In the genomic region with DNA sequence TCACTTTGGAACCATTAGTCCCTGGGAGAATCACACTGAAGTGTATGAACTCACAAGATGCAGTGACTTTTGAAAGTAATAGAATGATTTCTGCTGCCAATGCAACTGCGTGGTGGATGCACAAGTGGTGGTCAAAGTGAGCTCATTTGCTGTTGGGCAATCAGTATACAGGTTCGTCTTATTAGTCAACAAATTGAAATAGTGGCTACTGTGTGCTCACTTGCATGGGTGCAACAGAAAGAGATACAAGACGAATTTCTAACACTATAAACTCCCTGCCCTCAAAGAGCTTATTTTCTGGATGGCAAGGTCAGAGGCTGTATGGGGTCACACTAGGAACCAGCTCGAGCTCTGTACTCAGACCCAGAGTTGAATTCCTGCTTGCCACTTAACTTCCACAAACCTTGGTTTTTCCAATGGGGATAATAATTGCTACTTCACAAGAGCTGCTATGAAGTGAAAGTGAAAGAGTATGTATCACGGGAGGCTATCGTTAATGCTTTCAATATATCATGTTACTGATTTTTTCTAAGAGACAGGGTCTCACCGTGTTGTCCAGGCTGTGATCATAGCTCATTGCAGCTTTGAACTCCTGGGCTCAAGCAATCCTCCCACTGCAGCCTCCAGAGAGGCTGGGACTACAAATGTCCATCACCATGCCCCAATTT, we compare ENCODE assay signal across 10 cellular contexts. TPM values are rescaled to one million over a fixed set of nuclear protein-coding genes. Genes with fewer than 3 reads are reported as not detected.
DNase-seq lines count a peak whose midpoint lies in the region; ATAC-seq, FAIRE-seq and TF ChIP-seq lines count a peak whose summit lies in the region.
"Had no signal": no experiment of that assay in that cellular context is flagged by ENCODE, and none has a peak within 500 bp of the region (broad histone marks: within the 10 kb centered on the region; RNA-seq: fewer than 3 reads in every experiment).

No MANE protein-coding gene starts in this region.

- H3K36me3 ChIP-seq in A673 (ENCODE audit: insufficient read depth, low read length, poor library complexity, severe bottlenecking) = peaks cover 21% of the 10 kb centered on the region
- peaks cover 10% of the 10 kb centered on the region for H3K36me3 ChIP-seq in GM06990 (ENCODE audit: control insufficient read depth, insufficient read depth, low read length)
- peaks cover 4 to 12% of the 10 kb centered on the region in 2 experiments for H3K36me3 ChIP-seq in HepG2 (replicated peaks in 1 of 2; ENCODE audit: control insufficient read depth in 1 of 2, insufficient read depth in 2 of 2, low read length in 2 of 2)

- no peaks in the 10 kb centered on the region for H4K20me1 ChIP-seq in HepG2 (ENCODE audit: insufficient read depth, low read length)

- H3K4me1 ChIP-seq in A673 (ENCODE audit: insufficient read depth, low read length, poor library complexity, severe bottlenecking) (no peaks in the 10 kb centered on the region), HepG2 (ENCODE audit: insufficient read depth, low read length) (peaks cover 34% of the 10 kb centered on the region)
- H3K4me1 ChIP-seq: parathyroid adenoma had no signal

- H3K36me3 Mint-ChIP-seq in activated CD4-positive, alpha-beta memory T cell treated with anti-CD3 and anti-CD28 coated beads, Interleukin-2, amount 10 ng/mL, durations not matched to agents 7 days and 5 days (ENCODE audit: low read depth) = peaks cover 14% of the 10 kb centered on the region

- H3K79me2 ChIP-seq in HepG2 (ENCODE audit: insufficient read depth, low read length) = no peaks in the 10 kb centered on the region
- H3K79me2 ChIP-seq: parathyroid adenoma had no signal

- CTCF ChIA-PET in A673 (lab: Charles Lee) = interaction anchor here (0.6 kb wide), 1 partner anchor 160 kb away, joined by 4 read pairs; no protein-coding TSS in a partner anchor
- CTCF ChIA-PET in activated CD4-positive, alpha-beta memory T cell treated with anti-CD3 and anti-CD28 coated beads, Interleukin-2, amount 10 ng/mL, durations not matched to agents 7 days and 5 days (lab: Charles Lee) = interaction anchor here (1.0 to 1.6 kb wide), 4 partner anchors 12 to 169 kb away, joined by 3 to 6 read pairs (median 5); a partner anchor contains a TSS
- CTCF ChIA-PET in HepG2 (lab: Yijun Ruan, JAX; ENCODE audit: low intra/inter-chr PET ratio, low total read pairs) = no interaction called here

- no peak for TF ChIP-seq RAD21 in HepG2 (CRISPR knock-in tag; IDR thresholded peaks at IDR 0.05)

- H3K27me3 ChIP-seq in A673 (replicated peaks; ENCODE audit: insufficient read depth, low read depth, low read length, poor library complexity) (no peaks in the 10 kb centered on the region), GM06990 (replicated peaks; ENCODE audit: control insufficient read depth, insufficient read depth, low read length) (no peaks in the 10 kb centered on the region), HepG2 (ENCODE audit: control insufficient read depth in 1 of 2, insufficient read depth in 2 of 2, low read length in 2 of 2) (no peaks in the 10 kb centered on the region)
- H3K27me3 ChIP-seq: cardiac muscle cell had no signal

- no peak for TF ChIP-seq CTCF in A673 (conservative IDR thresholded peaks at IDR 0.05; ENCODE audit: low read depth, low read length)
- TF ChIP-seq CTCF in GM06990 (IDR thresholded peaks at IDR 0.05; ENCODE audit: insufficient read depth, low read length, poor library complexity, severe bottlenecking) = no peak
- no peak for TF ChIP-seq CTCF in HepG2 (CRISPR knock-in tag; IDR thresholded peaks at IDR 0.05)

- peak overlapping the region; percentile 64 for H3K27ac Mint-ChIP-seq in activated CD4-positive, alpha-beta memory T cell treated with anti-CD3 and anti-CD28 coated beads, Interleukin-2, amount 10 ng/mL, durations not matched to agents 7 days and 5 days

- no peak for DNase-seq in A673 (ENCODE audit: low spot score)
- DNase-seq in GM06990 (ENCODE audit: extremely low read depth, insufficient read length) = no peak
- DNase-seq in activated CD4-positive, alpha-beta memory T cell treated with anti-CD3 and anti-CD28 coated beads, Interleukin-2, amount 10 ng/mL, durations not matched to agents 7 days and 5 days = no peak
- DNase-seq in HepG2 (ENCODE audit: low spot score) = no peak
- DNase-seq in KBM-7 = no peak

- in situ Hi-C loops in HepG2 (cut with HindIII; ENCODE audit: extremely low pct_ligation_motif_present, low pct_unique_long_range_greater_than_20kb) (no loop called here), KBM-7 (cut with MboI; ENCODE audit: low pct_unique_long_range_greater_than_20kb, low sequenced_read_pairs) (no loop called here)

- TF ChIP-seq POLR2A in HepG2 (IDR thresholded peaks at IDR 0.05; ENCODE audit: insufficient read depth in 1 of 2, low read depth in 2 of 2, low read length in 2 of 2) = no peak

- intact Hi-C loops in A673 (cut with micrococcal nuclease; ENCODE audit: unreplicated experiment) = no loop called here
- intact Hi-C loops in HepG2 (cut with micrococcal nuclease; ENCODE audit: unreplicated experiment) = no loop called here

- H3K4me3 Mint-ChIP-seq in activated CD4-positive, alpha-beta memory T cell treated with anti-CD3 and anti-CD28 coated beads, Interleukin-2, amount 10 ng/mL, durations not matched to agents 7 days and 5 days = peak overlapping the region; percentile 69

- no peak overlapping the region for H3K9ac ChIP-seq in HepG2 (ENCODE audit: insufficient read depth, low read depth, low read length)
- H3K9ac ChIP-seq: parathyroid adenoma had no signal

- POLR2A ChIA-PET in A673 (lab: Charles Lee; ENCODE audit: low non-redundant PET) = no interaction called here
- POLR2A ChIA-PET in activated CD4-positive, alpha-beta memory T cell treated with anti-CD3 and anti-CD28 coated beads, Interleukin-2, amount 10 ng/mL, durations not matched to agents 7 days and 5 days (lab: Charles Lee) = interaction anchor here (0.8 to 4.4 kb wide), 9 partner anchors 9 to 89 kb away, joined by 3 to 27 read pairs (median 9); a partner anchor contains a TSS
- POLR2A ChIA-PET in HepG2 (lab: Yijun Ruan, JAX) = interaction anchor here (1.1 to 3.5 kb wide), 4 partner anchors 9 to 173 kb away, joined by 3 to 16 read pairs (median 7); a partner anchor contains a TSS

- FAIRE-seq in HepG2 (lab: Jason Lieb, UNC) = no peak

- no peak overlapping the region for H3K27ac ChIP-seq in A673 (ENCODE audit: low read depth, low read length, poor library complexity, severe bottlenecking)
- H3K27ac ChIP-seq in HepG2 (ENCODE audit: extremely low read length, insufficient read depth, low read length) = no peak overlapping the region
- H3K27ac ChIP-seq: cardiac muscle cell, parathyroid adenoma had no signal

- H3K4me2 ChIP-seq in HepG2 (ENCODE audit: low read depth, low read length) = peak overlapping the region; percentile 29

- 24% methylated on average over 7 of the region's 7 CpGs for WGBS in HepG2 (ENCODE audit: low lambda C conversion rate)

- BruUV-seq in A673 (replicated peaks; lab: Mats Ljungman, UMichigan) (no TSS peak), HepG2 (replicated peaks; lab: Mats Ljungman, UMichigan) (no TSS peak)

- no peaks in the 10 kb centered on the region for H3K9me3 ChIP-seq in A673 (ENCODE audit: low read depth, low read length, poor library complexity, severe bottlenecking)
- H3K9me3 ChIP-seq in HepG2 (ENCODE audit: low read length) = no peaks in the 10 kb centered on the region

- H3K27me3 Mint-ChIP-seq in activated CD4-positive, alpha-beta memory T cell treated with anti-CD3 and anti-CD28 coated beads, Interleukin-2, amount 10 ng/mL, durations not matched to agents 7 days and 5 days = no peaks in the 10 kb centered on the region

- ATAC-seq in HepG2 (no peak), HG02884 (IDR thresholded peaks at IDR 0.05; ENCODE audit: unreplicated experiment) (no peak), GM18873 (IDR thresholded peaks at IDR 0.05; ENCODE audit: low FRiP score, unreplicated experiment) (no peak), GM21381 (IDR thresholded peaks at IDR 0.05; ENCODE audit: unreplicated experiment) (no peak)

- H3K4me3 ChIP-seq in A673 (ENCODE audit: low read depth, low read length, poor library complexity, severe bottlenecking) = peak overlapping the region; percentile 22
- H3K4me3 ChIP-seq in GM06990 (replicated peaks; ENCODE audit: low read depth, low read length) = peak overlapping the region; percentile 37
- H3K4me3 ChIP-seq in HepG2 (replicated peaks in 1 of 3; ENCODE audit: insufficient read depth in 1 of 3, low read depth in 2 of 3, low read length in 3 of 3) = no peak overlapping the region
- H3K4me3 ChIP-seq: cardiac muscle cell had no signal

- H2AFZ ChIP-seq in HepG2 (ENCODE audit: low read length) = no peak overlapping the region
- H2AFZ ChIP-seq: parathyroid adenoma had no signal

- no peak for TF ChIP-seq EP300 in HepG2 (IDR thresholded peaks at IDR 0.05; ENCODE audit: low read depth in 2 of 2, low read length in 2 of 2)
- no peak for TF ChIP-seq EP300 in HepG2 (CRISPR knock-in tag; IDR thresholded peaks at IDR 0.05; ENCODE audit: borderline replicate concordance)

- peaks cover 32% of the 10 kb centered on the region for H3K4me1 Mint-ChIP-seq in activated CD4-positive, alpha-beta memory T cell treated with anti-CD3 and anti-CD28 coated beads, Interleukin-2, amount 10 ng/mL, durations not matched to agents 7 days and 5 days

- H3K9me3 Mint-ChIP-seq in activated CD4-positive, alpha-beta memory T cell treated with anti-CD3 and anti-CD28 coated beads, Interleukin-2, amount 10 ng/mL, durations not matched to agents 7 days and 5 days = no peaks in the 10 kb centered on the region

RNA-seq across cellular contexts. Expression of a gene that starts 8.3 kb away (rescaled TPM):
- 53.0 and 56.3 TPM in 2 replicates for total RNA-seq in A673 (2021)
- total RNA-seq in activated CD4-positive, alpha-beta memory T cell treated with anti-CD3 and anti-CD28 coated beads, Interleukin-2, amount 10 ng/mL, durations not matched to agents 7 days and 5 days = 10 to 100 TPM; 68.9 to 71.6 TPM
- total RNA-seq in HepG2 (2016; rRNA removed; fragmentation: Illumina TruSeq; extraction: Trizol) = 22.1 and 24.3 TPM in 2 replicates
- 46.0 and 47.6 TPM in 2 replicates for total RNA-seq in HepG2 (2016; cell fraction: cytosol; rRNA removed; fragmentation: Illumina TruSeq; extraction: Trizol; ENCODE audit: low read depth)
- 17.6 and 24.7 TPM in 2 replicates for total RNA-seq in HepG2 (2016; cell fraction: insoluble cytoplasmic fraction; rRNA removed; fragmentation: Illumina TruSeq; extraction: Trizol)
- 71.6 and 76.1 TPM in 2 replicates for total RNA-seq in HepG2 (2016; cell fraction: membrane; rRNA removed; fragmentation: Illumina TruSeq; extraction: Trizol)
- total RNA-seq in HepG2 (2016; cell fraction: nucleus; rRNA removed; fragmentation: Illumina TruSeq; extraction: Trizol) = 13.2 and 14.6 TPM in 2 replicates
- 38.2 and 38.3 TPM in 2 replicates for polyA plus RNA-seq in HepG2 (2011; rRNA removed)
- polyA plus RNA-seq in HepG2 (2011; cell fraction: cytosol; rRNA removed) = 26.3 and 36.9 TPM in 2 replicates
- 18.9 and 21.3 TPM in 2 replicates for polyA plus RNA-seq in HepG2 (2011; cell fraction: nucleus; rRNA removed)
- polyA plus RNA-seq in HepG2 (2012) = 17.2 and 21.1 TPM in 2 replicates
- 67.1 and 73.8 TPM in 2 replicates for polyA plus RNA-seq in HepG2 (2016; cell fraction: cytosol; fragmentation: Illumina TruSeq; extraction: Trizol; ENCODE audit: low read depth)
- polyA plus RNA-seq in HepG2 (2016; cell fraction: insoluble cytoplasmic fraction; fragmentation: Illumina TruSeq; extraction: Trizol; ENCODE audit: low read depth) = 26.5 and 34.4 TPM in 2 replicates
- 87.1 and 87.3 TPM in 2 replicates for polyA plus RNA-seq in HepG2 (2016; cell fraction: membrane; fragmentation: Illumina TruSeq; extraction: Trizol; ENCODE audit: low read depth)
- polyA plus RNA-seq in HepG2 (2016; cell fraction: nucleus; fragmentation: Illumina TruSeq; extraction: Trizol; ENCODE audit: insufficient read depth, low read depth) = 31.2 and 33.1 TPM in 2 replicates
- polyA minus RNA-seq in HepG2 (2011; rRNA and poly(A)+ RNA removed; ENCODE audit: low replicate concordance) = 47.1 and 98.7 TPM in 2 replicates
- polyA minus RNA-seq in HepG2 (2011; cell fraction: cytosol; rRNA and poly(A)+ RNA removed) = 17.2 and 21.1 TPM in 2 replicates
- polyA minus RNA-seq in HepG2 (2011; cell fraction: nucleus; rRNA and poly(A)+ RNA removed) = 13.4 and 13.7 TPM in 2 replicates

RNA-seq across cellular contexts. Expression of a gene that starts 12.6 kb away (rescaled TPM):
- total RNA-seq in A673 (2021) (48.9 and 51.9 TPM in 2 replicates), HepG2 (2016; rRNA removed; fragmentation: Illumina TruSeq; extraction: Trizol) (17.7 and 47.2 TPM in 2 replicates)
- 10 to 100 TPM; 27.1 to 29.0 TPM for total RNA-seq in activated CD4-positive, alpha-beta memory T cell treated with anti-CD3 and anti-CD28 coated beads, Interleukin-2, amount 10 ng/mL, durations not matched to agents 7 days and 5 days
- 15.6 and 16.0 TPM in 2 replicates for total RNA-seq in HepG2 (2016; cell fraction: cytosol; rRNA removed; fragmentation: Illumina TruSeq; extraction: Trizol; ENCODE audit: low read depth)
- total RNA-seq in HepG2 (2016; cell fraction: insoluble cytoplasmic fraction; rRNA removed; fragmentation: Illumina TruSeq; extraction: Trizol) = 18.0 and 45.6 TPM in 2 replicates
- 19.6 and 21.4 TPM in 2 replicates for total RNA-seq in HepG2 (2016; cell fraction: membrane; rRNA removed; fragmentation: Illumina TruSeq; extraction: Trizol)
- 39.7 and 53.4 TPM in 2 replicates for total RNA-seq in HepG2 (2016; cell fraction: nucleus; rRNA removed; fragmentation: Illumina TruSeq; extraction: Trizol)
- 43.4 and 51.8 TPM in 2 replicates for polyA plus RNA-seq in HepG2 (2011; rRNA removed)
- polyA plus RNA-seq in HepG2 (2011; cell fraction: cytosol; rRNA removed) = 34.9 and 60.3 TPM in 2 replicates
- 48.6 and 49.4 TPM in 2 replicates for polyA plus RNA-seq in HepG2 (2011; cell fraction: nucleus; rRNA removed)
- 20.5 and 28.9 TPM in 2 replicates for polyA plus RNA-seq in HepG2 (2012)
- 5.7 and 6.6 TPM in 2 replicates for polyA plus RNA-seq in HepG2 (2016; cell fraction: cytosol; fragmentation: Illumina TruSeq; extraction: Trizol; ENCODE audit: low read depth)
- polyA plus RNA-seq in HepG2 (2016; cell fraction: insoluble cytoplasmic fraction; fragmentation: Illumina TruSeq; extraction: Trizol; ENCODE audit: low read depth) = 12.8 and 15.1 TPM in 2 replicates
- 8.4 and 11.1 TPM in 2 replicates for polyA plus RNA-seq in HepG2 (2016; cell fraction: membrane; fragmentation: Illumina TruSeq; extraction: Trizol; ENCODE audit: low read depth)
- 59.0 and 65.3 TPM in 2 replicates for polyA plus RNA-seq in HepG2 (2016; cell fraction: nucleus; fragmentation: Illumina TruSeq; extraction: Trizol; ENCODE audit: insufficient read depth, low read depth)
- polyA minus RNA-seq in HepG2 (2011; rRNA and poly(A)+ RNA removed; ENCODE audit: low replicate concordance) = 93.7 and 149 TPM in 2 replicates
- polyA minus RNA-seq in HepG2 (2011; cell fraction: cytosol; rRNA and poly(A)+ RNA removed) = 63.0 and 87.1 TPM in 2 replicates
- polyA minus RNA-seq in HepG2 (2011; cell fraction: nucleus; rRNA and poly(A)+ RNA removed) = 28.2 and 35.2 TPM in 2 replicates

RNA-seq across cellular contexts. Expression of a gene that starts 43.7 kb away (rescaled TPM):
- total RNA-seq in A673 (2021) (122 and 127 TPM in 2 replicates), HepG2 (2016; rRNA removed; fragmentation: Illumina TruSeq; extraction: Trizol) (69.4 and 93.4 TPM in 2 replicates)
- 10 to 100 TPM; 84.5 to 86.2 TPM for total RNA-seq in activated CD4-positive, alpha-beta memory T cell treated with anti-CD3 and anti-CD28 coated beads, Interleukin-2, amount 10 ng/mL, durations not matched to agents 7 days and 5 days
- total RNA-seq in HepG2 (2016; cell fraction: cytosol; rRNA removed; fragmentation: Illumina TruSeq; extraction: Trizol; ENCODE audit: low read depth) = 29.9 and 35.0 TPM in 2 replicates
- total RNA-seq in HepG2 (2016; cell fraction: insoluble cytoplasmic fraction; rRNA removed; fragmentation: Illumina TruSeq; extraction: Trizol) = 68.0 and 83.9 TPM in 2 replicates
- total RNA-seq in HepG2 (2016; cell fraction: membrane; rRNA removed; fragmentation: Illumina TruSeq; extraction: Trizol) = 26.8 and 29.8 TPM in 2 replicates
- 55.8 and 62.8 TPM in 2 replicates for total RNA-seq in HepG2 (2016; cell fraction: nucleus; rRNA removed; fragmentation: Illumina TruSeq; extraction: Trizol)
- polyA plus RNA-seq in HepG2 (2011; rRNA removed) = 16.0 and 18.6 TPM in 2 replicates
- polyA plus RNA-seq in HepG2 (2011; cell fraction: cytosol; rRNA removed) = 11.7 and 16.5 TPM in 2 replicates
- polyA plus RNA-seq in HepG2 (2011; cell fraction: nucleus; rRNA removed) = 12.5 and 14.6 TPM in 2 replicates
- polyA plus RNA-seq in HepG2 (2012) = 30.4 and 30.5 TPM in 2 replicates
- 2.1 and 2.4 TPM in 2 replicates for polyA plus RNA-seq in HepG2 (2016; cell fraction: cytosol; fragmentation: Illumina TruSeq; extraction: Trizol; ENCODE audit: low read depth)
- 54.0 and 59.8 TPM in 2 replicates for polyA plus RNA-seq in HepG2 (2016; cell fraction: insoluble cytoplasmic fraction; fragmentation: Illumina TruSeq; extraction: Trizol; ENCODE audit: low read depth)
- 6.2 and 7.3 TPM in 2 replicates for polyA plus RNA-seq in HepG2 (2016; cell fraction: membrane; fragmentation: Illumina TruSeq; extraction: Trizol; ENCODE audit: low read depth)
- 62.5 and 70.0 TPM in 2 replicates for polyA plus RNA-seq in HepG2 (2016; cell fraction: nucleus; fragmentation: Illumina TruSeq; extraction: Trizol; ENCODE audit: insufficient read depth, low read depth)
- polyA minus RNA-seq in HepG2 (2011; rRNA and poly(A)+ RNA removed; ENCODE audit: low replicate concordance) = 27.5 and 49.4 TPM in 2 replicates
- 27.1 and 30.7 TPM in 2 replicates for polyA minus RNA-seq in HepG2 (2011; cell fraction: cytosol; rRNA and poly(A)+ RNA removed)
- polyA minus RNA-seq in HepG2 (2011; cell fraction: nucleus; rRNA and poly(A)+ RNA removed) = 31.3 and 44.1 TPM in 2 replicates

RNA-seq across cellular contexts. Expression of a gene that starts 58.5 kb away (rescaled TPM):
- total RNA-seq in A673 (2021) (17.4 and 20.6 TPM in 2 replicates), HepG2 (2016; rRNA removed; fragmentation: Illumina TruSeq; extraction: Trizol) (17.2 and 51.6 TPM in 2 replicates)
- not detected for total RNA-seq in activated CD4-positive, alpha-beta memory T cell treated with anti-CD3 and anti-CD28 coated beads, Interleukin-2, amount 10 ng/mL, durations not matched to agents 7 days and 5 days
- 27.0 and 29.0 TPM in 2 replicates for total RNA-seq in HepG2 (2016; cell fraction: cytosol; rRNA removed; fragmentation: Illumina TruSeq; extraction: Trizol; ENCODE audit: low read depth)
- total RNA-seq in HepG2 (2016; cell fraction: insoluble cytoplasmic fraction; rRNA removed; fragmentation: Illumina TruSeq; extraction: Trizol) = 18.9 and 53.8 TPM in 2 replicates
- 21.9 and 22.1 TPM in 2 replicates for total RNA-seq in HepG2 (2016; cell fraction: membrane; rRNA removed; fragmentation: Illumina TruSeq; extraction: Trizol)
- 81.2 and 99.5 TPM in 2 replicates for total RNA-seq in HepG2 (2016; cell fraction: nucleus; rRNA removed; fragmentation: Illumina TruSeq; extraction: Trizol)
- polyA plus RNA-seq in HepG2 (2011; rRNA removed) = 60.1 and 66.2 TPM in 2 replicates
- polyA plus RNA-seq in HepG2 (2011; cell fraction: cytosol; rRNA removed) = 5.9 and 8.8 TPM in 2 replicates
- 568 and 629 TPM in 2 replicates for polyA plus RNA-seq in HepG2 (2011; cell fraction: nucleus; rRNA removed)
- 128 and 152 TPM in 2 replicates for polyA plus RNA-seq in HepG2 (2012)
- polyA plus RNA-seq in HepG2 (2016; cell fraction: cytosol; fragmentation: Illumina TruSeq; extraction: Trizol; ENCODE audit: low read depth) = 6.4 and 8.2 TPM in 2 replicates
- 30.7 and 38.6 TPM in 2 replicates for polyA plus RNA-seq in HepG2 (2016; cell fraction: insoluble cytoplasmic fraction; fragmentation: Illumina TruSeq; extraction: Trizol; ENCODE audit: low read depth)
- 8.2 and 12.6 TPM in 2 replicates for polyA plus RNA-seq in HepG2 (2016; cell fraction: membrane; fragmentation: Illumina TruSeq; extraction: Trizol; ENCODE audit: low read depth)
- 647 and 722 TPM in 2 replicates for polyA plus RNA-seq in HepG2 (2016; cell fraction: nucleus; fragmentation: Illumina TruSeq; extraction: Trizol; ENCODE audit: insufficient read depth, low read depth)
- polyA minus RNA-seq in HepG2 (2011; rRNA and poly(A)+ RNA removed; ENCODE audit: low replicate concordance) = 6.4 and 30.3 TPM in 2 replicates
- 11.7 and 11.8 TPM in 2 replicates for polyA minus RNA-seq in HepG2 (2011; cell fraction: cytosol; rRNA and poly(A)+ RNA removed)
- 59.6 and 87.7 TPM in 2 replicates for polyA minus RNA-seq in HepG2 (2011; cell fraction: nucleus; rRNA and poly(A)+ RNA removed)

Comparison
In these comparisons a context has a peak if more than half of its experiments do, and no peak if none do; other contexts are left out.
1. H3K4me3 ChIP-seq: peak in A673 (single experiment) and GM06990 (single experiment); none in HepG2 (0 of 3).